Comparison of ENCODE assay signal across 8 cellular contexts in the genomic region with DNA sequence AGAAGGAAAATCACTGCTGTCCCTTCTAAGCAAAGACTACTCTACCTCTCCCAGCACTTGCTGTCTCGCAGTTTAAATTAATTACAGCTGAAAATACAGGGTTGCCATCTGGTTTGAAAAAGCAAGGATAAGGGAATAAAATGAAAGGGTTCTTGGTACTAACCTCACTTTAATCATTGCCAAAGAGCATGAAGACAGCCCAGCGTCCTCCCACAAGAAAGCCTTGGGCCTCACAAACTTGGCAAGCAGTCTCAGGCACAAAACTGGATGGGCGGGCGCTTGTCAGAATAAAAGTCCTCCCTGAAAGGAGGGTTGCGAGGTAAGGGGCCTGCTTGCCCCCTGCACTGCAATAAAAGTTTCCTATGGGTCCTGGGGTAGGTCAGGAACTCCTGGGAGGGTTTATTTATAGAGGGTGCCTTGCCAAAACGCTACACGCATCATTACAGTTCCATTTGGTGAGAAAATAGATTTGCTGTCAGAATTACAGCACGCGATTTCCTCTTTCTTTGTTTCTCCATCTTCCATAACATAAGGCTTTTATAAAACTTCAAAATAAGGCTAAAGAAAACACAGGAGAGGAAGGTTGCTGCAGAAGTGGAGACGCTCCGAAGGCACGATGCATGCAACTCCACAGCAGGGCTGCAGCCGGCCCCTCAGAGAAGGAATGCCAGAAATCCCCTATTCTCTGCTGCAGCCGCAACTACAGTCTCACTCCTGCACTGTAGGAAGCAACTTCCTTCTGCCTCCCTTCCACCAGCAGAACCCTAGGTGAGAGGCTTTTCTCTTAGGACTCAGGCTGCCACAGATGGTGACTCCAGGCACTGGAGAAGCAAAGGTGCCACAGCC.
DNase-seq lines count a peak whose midpoint lies in the region; ATAC-seq, FAIRE-seq and TF ChIP-seq lines count a peak whose summit lies in the region.

No MANE protein-coding gene starts in this region.

- H3K27ac Mint-ChIP-seq in CD14-positive monocyte: peak overlapping the region in 4 of 7 donors; percentile 25 to 61 (median 47)

- no peaks in the 10 kb centered on the region for H3K27me3 ChIP-seq in upper lobe of right lung

- intact Hi-C loops in CD14-positive monocyte (cut with micrococcal nuclease): no loop called here
- intact Hi-C loops in upper lobe of right lung (cut with DNase I): no loop called here

- no peak for DNase-seq in CD14-positive monocyte (ENCODE audit: low spot score)
- peak; percentile 80 for DNase-seq in HFF-Myc (ENCODE audit: extremely low read depth, low read depth)
- DNase-seq in SK-N-DZ (ENCODE audit: low spot score): peak; percentile 50
- DNase-seq in epithelial cell of proximal tubule (ENCODE audit: low read depth): no peak
- peak; percentile 71 for DNase-seq in middle frontal gyrus (ENCODE audit: extremely low spot score, low spot score)
- DNase-seq in upper lobe of right lung: no peak
- no peak for DNase-seq in frontal cortex (ENCODE audit: low spot score in 2 of 2)
- no peak for DNase-seq in NCI-H510A treated with DMSO at 0.1 percent for 48 hours (lab: John Stamatoyannopoulos, UW)

- ATAC-seq in upper lobe of right lung: peak; percentile 75

- peaks cover 13 to 32% of the 10 kb centered on the region in 2 donors for H3K36me3 Mint-ChIP-seq in CD14-positive monocyte

- no peaks in the 10 kb centered on the region for H3K9me3 Mint-ChIP-seq in CD14-positive monocyte

- peak overlapping the region; percentile 58 for H3K27ac ChIP-seq in upper lobe of right lung

- H3K4me1 ChIP-seq in upper lobe of right lung: peaks cover 35% of the 10 kb centered on the region

- no peaks in the 10 kb centered on the region for H3K9me3 ChIP-seq in upper lobe of right lung

- H3K27me3 Mint-ChIP-seq in CD14-positive monocyte (ENCODE audit: low read depth in 3 of 3): no peaks in the 10 kb centered on the region

- no peaks in the 10 kb centered on the region for H3K36me3 ChIP-seq in upper lobe of right lung

- no peak for FAIRE-seq in frontal cortex (lab: Jason Lieb, UNC)

- peak overlapping the region; percentile 40 for H3K4me3 ChIP-seq in HFF-Myc (replicated peaks; ENCODE audit: low read depth, low read length)
- H3K4me3 ChIP-seq in epithelial cell of proximal tubule (ENCODE audit: low read depth, low read length): peak overlapping the region; percentile 58
- peak overlapping the region; percentile 30 for H3K4me3 ChIP-seq in upper lobe of right lung

- TF ChIP-seq CTCF in CD14-positive monocyte (IDR thresholded peaks at IDR 0.05) (no peak), HFF-Myc (IDR thresholded peaks at IDR 0.05; ENCODE audit: low read depth, low read length, missing control alignments) (no peak), epithelial cell of proximal tubule (conservative IDR thresholded peaks at IDR 0.05; ENCODE audit: low read depth, low read length) (no peak), upper lobe of right lung (IDR thresholded peaks at IDR 0.05) (no peak)

- H3K4me1 Mint-ChIP-seq in CD14-positive monocyte: peaks cover 30% of the 10 kb centered on the region

- H3K4me3 Mint-ChIP-seq in CD14-positive monocyte: peak overlapping the region; percentile 59 to 76

Comparison
In these comparisons a context has a peak if more than half of its experiments do, and no peak if none do; other contexts are left out.
1. DNase-seq: peak in HFF-Myc (single experiment), SK-N-DZ (single experiment) and middle frontal gyrus (single experiment); none in CD14-positive monocyte (single experiment), epithelial cell of proximal tubule (single experiment), upper lobe of right lung (single experiment), frontal cortex (0 of 2) and NCI-H510A treated with DMSO at 0.1 percent for 48 hours (single experiment).
2. Peak in every context shown above with its lines, with median percentiles within 50 percentile points of each other: H3K4me3 ChIP-seq.